In the genomic region with DNA sequence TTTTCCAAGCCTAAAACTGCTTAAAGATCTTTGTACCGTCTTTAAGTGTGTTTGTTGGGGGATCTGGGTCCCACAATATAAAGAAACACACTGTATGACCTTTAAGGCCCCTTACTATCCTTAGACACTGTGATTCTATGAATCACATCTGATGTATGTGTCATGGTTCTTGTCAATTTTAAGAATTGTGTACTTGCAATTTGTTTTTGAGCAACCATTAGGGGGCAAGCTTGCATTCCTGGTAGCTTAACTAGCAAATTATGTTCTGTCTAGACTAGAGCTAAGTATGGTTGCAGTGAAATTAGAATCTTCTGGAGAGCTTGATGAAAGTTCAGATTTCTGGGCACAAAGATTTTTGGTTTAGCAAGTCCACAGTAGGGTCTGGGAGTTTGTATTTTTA, we compare ENCODE assay signal across 8 cellular contexts.
A peak's percentile ranks its signal among the peaks of the same experiment; 100 is the strongest.
DNase-seq lines count a peak whose midpoint lies in the region; ATAC-seq and TF ChIP-seq lines count a peak whose summit lies in the region.

No MANE protein-coding gene starts in this region.

- H3K27ac ChIP-seq in liver (ENCODE audit: low read depth in 1 of 2, low read length in 2 of 2) (no peak overlapping the region), Peyer's patch (no peak overlapping the region)

- H3K4me1 ChIP-seq in liver (ENCODE audit: control insufficient read depth in 4 of 4, insufficient read depth in 4 of 4, low read length in 3 of 4) (no peaks in the 10 kb centered on the region), Peyer's patch (no peaks in the 10 kb centered on the region)

- H3K27me3 Mint-ChIP-seq in activated T-helper 1 cell treated with anti-CD3 and anti-CD28 coated beads, Interleukin-12 subunit alpha, Interleukin-12 subunit beta, Interleukin-2, Interleukin-4 antibody, amounts not matched to agents 30 ng/mL and 10 ng/mL and 1 ng/mL, durations not matched to agents 14 hours and 24 hours and 36 hours (ENCODE audit: insufficient read depth) = peaks cover 4% of the 10 kb centered on the region

- intact Hi-C loops in activated T-helper 1 cell treated with anti-CD3 and anti-CD28 coated beads, Interleukin-12 subunit alpha, Interleukin-12 subunit beta, Interleukin-2, Interleukin-4 antibody, amounts not matched to agents 30 ng/mL and 10 ng/mL and 1 ng/mL, durations not matched to agents 14 hours and 24 hours and 36 hours (cut with micrococcal nuclease) = loop anchor here (1.0 kb wide), 2 partner anchors 57 to 170 kb away; no protein-coding TSS in a partner anchor

- H3K36me3 ChIP-seq in liver (ENCODE audit: control insufficient read depth in 4 of 4, insufficient read depth in 3 of 4, low read depth in 1 of 4, low read length in 3 of 4) = peaks cover 0 to 3% (median 0%) of the 10 kb centered on the region in 4 donors
- H3K36me3 ChIP-seq in Peyer's patch = no peaks in the 10 kb centered on the region

- DNase-seq in GM03348 (ENCODE audit: low spot score) (peak; percentile 70), NAMALWA (ENCODE audit: low spot score) (peak; percentile 59), amniotic epithelial cell (ENCODE audit: low read depth) (peak; percentile 73), Peyer's patch (no peak)
- DNase-seq in activated T-helper 1 cell treated with anti-CD3 and anti-CD28 coated beads, Interleukin-12 subunit alpha, Interleukin-12 subunit beta, Interleukin-2, Interleukin-4 antibody, amounts not matched to agents 30 ng/mL and 10 ng/mL and 1 ng/mL, durations not matched to agents 14 hours and 24 hours and 36 hours (ENCODE audit: low spot score) = no peak

- no peak for TF ChIP-seq POLR2A in Peyer's patch (IDR thresholded peaks at IDR 0.05)

- 51% methylated on average over 1 of the region's 1 CpG for WGBS in liver

- H3K4me3 ChIP-seq in liver (ENCODE audit: low read depth in 1 of 3, low read length in 3 of 3) = no peak overlapping the region
- no peak overlapping the region for H3K4me3 ChIP-seq in Peyer's patch

- no peak overlapping the region for H3K9ac ChIP-seq in liver (ENCODE audit: low read depth in 1 of 2, low read length in 2 of 2)

- H3K9me3 ChIP-seq in liver (ENCODE audit: control insufficient read depth in 4 of 4, low read length in 3 of 4) = no peaks in the 10 kb centered on the region
- H3K9me3 ChIP-seq in Peyer's patch = no peaks in the 10 kb centered on the region

- H3K27ac Mint-ChIP-seq in activated T-helper 1 cell treated with anti-CD3 and anti-CD28 coated beads, Interleukin-12 subunit alpha, Interleukin-12 subunit beta, Interleukin-2, Interleukin-4 antibody, amounts not matched to agents 30 ng/mL and 10 ng/mL and 1 ng/mL, durations not matched to agents 14 hours and 24 hours and 36 hours = no peak overlapping the region

- no peak overlapping the region for H3K4me3 Mint-ChIP-seq in activated T-helper 1 cell treated with anti-CD3 and anti-CD28 coated beads, Interleukin-12 subunit alpha, Interleukin-12 subunit beta, Interleukin-2, Interleukin-4 antibody, amounts not matched to agents 30 ng/mL and 10 ng/mL and 1 ng/mL, durations not matched to agents 14 hours and 24 hours and 36 hours

- H3K36me3 Mint-ChIP-seq in activated T-helper 1 cell treated with anti-CD3 and anti-CD28 coated beads, Interleukin-12 subunit alpha, Interleukin-12 subunit beta, Interleukin-2, Interleukin-4 antibody, amounts not matched to agents 30 ng/mL and 10 ng/mL and 1 ng/mL, durations not matched to agents 14 hours and 24 hours and 36 hours (ENCODE audit: low read depth) = no peaks in the 10 kb centered on the region

- TF ChIP-seq CTCF in liver (IDR thresholded peaks at IDR 0.05; ENCODE audit: low read depth, low read length, missing input control) (peak; percentile 34), Peyer's patch (IDR thresholded peaks at IDR 0.05) (peak in 2 of 6 experiments; percentile 12 to 25)

- TF ChIP-seq RAD21 in liver (IDR thresholded peaks at IDR 0.05) = peak; percentile 72

- ATAC-seq in GM21717 (IDR thresholded peaks at IDR 0.05; ENCODE audit: unreplicated experiment) = peak; percentile 68
- no peak for ATAC-seq in GM21360 (IDR thresholded peaks at IDR 0.05; ENCODE audit: unreplicated experiment)

- H3K9me3 Mint-ChIP-seq in activated T-helper 1 cell treated with anti-CD3 and anti-CD28 coated beads, Interleukin-12 subunit alpha, Interleukin-12 subunit beta, Interleukin-2, Interleukin-4 antibody, amounts not matched to agents 30 ng/mL and 10 ng/mL and 1 ng/mL, durations not matched to agents 14 hours and 24 hours and 36 hours = no peaks in the 10 kb centered on the region

- no peaks in the 10 kb centered on the region for H3K4me1 Mint-ChIP-seq in activated T-helper 1 cell treated with anti-CD3 and anti-CD28 coated beads, Interleukin-12 subunit alpha, Interleukin-12 subunit beta, Interleukin-2, Interleukin-4 antibody, amounts not matched to agents 30 ng/mL and 10 ng/mL and 1 ng/mL, durations not matched to agents 14 hours and 24 hours and 36 hours (ENCODE audit: low read depth)

- H3K27me3 ChIP-seq in liver (ENCODE audit: control insufficient read depth in 4 of 4, insufficient read depth in 4 of 4, low read length in 3 of 4) (no peaks in the 10 kb centered on the region), Peyer's patch (no peaks in the 10 kb centered on the region)

TF ChIP-seq in liver, 16 proteins besides CTCF, POLR2A, EP300 and RAD21:
- TF ChIP-seq, protein P1, sequence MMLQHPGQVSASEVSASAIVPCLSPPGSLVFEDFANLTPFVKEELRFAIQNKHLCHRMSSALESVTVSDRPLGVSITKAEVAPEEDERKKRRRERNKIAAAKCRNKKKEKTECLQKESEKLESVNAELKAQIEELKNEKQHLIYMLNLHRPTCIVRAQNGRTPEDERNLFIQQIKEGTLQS (IDR thresholded peaks at IDR 0.05) = no peak
- TF ChIP-seq, protein P2, sequence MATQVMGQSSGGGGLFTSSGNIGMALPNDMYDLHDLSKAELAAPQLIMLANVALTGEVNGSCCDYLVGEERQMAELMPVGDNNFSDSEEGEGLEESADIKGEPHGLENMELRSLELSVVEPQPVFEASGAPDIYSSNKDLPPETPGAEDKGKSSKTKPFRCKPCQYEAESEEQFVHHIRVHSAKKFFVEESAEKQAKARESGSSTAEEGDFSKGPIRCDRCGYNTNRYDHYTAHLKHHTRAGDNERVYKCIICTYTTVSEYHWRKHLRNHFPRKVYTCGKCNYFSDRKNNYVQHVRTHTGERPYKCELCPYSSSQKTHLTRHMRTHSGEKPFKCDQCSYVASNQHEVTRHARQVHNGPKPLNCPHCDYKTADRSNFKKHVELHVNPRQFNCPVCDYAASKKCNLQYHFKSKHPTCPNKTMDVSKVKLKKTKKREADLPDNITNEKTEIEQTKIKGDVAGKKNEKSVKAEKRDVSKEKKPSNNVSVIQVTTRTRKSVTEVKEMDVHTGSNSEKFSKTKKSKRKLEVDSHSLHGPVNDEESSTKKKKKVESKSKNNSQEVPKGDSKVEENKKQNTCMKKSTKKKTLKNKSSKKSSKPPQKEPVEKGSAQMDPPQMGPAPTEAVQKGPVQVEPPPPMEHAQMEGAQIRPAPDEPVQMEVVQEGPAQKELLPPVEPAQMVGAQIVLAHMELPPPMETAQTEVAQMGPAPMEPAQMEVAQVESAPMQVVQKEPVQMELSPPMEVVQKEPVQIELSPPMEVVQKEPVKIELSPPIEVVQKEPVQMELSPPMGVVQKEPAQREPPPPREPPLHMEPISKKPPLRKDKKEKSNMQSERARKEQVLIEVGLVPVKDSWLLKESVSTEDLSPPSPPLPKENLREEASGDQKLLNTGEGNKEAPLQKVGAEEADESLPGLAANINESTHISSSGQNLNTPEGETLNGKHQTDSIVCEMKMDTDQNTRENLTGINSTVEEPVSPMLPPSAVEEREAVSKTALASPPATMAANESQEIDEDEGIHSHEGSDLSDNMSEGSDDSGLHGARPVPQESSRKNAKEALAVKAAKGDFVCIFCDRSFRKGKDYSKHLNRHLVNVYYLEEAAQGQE (IDR thresholded peaks at IDR 0.05) = no peak
- TF ChIP-seq FOXA1 (IDR thresholded peaks at IDR 0.05) = no peak
- TF ChIP-seq HNF4A (conservative IDR thresholded peaks at IDR 0.05) = no peak
- no peak for TF ChIP-seq GABPA (IDR thresholded peaks at IDR 0.05 in 1 of 2, conservative IDR thresholded peaks at IDR 0.05 in 1 of 2)
- TF ChIP-seq TAF1 (conservative IDR thresholded peaks at IDR 0.05) = no peak
- no peak for TF ChIP-seq EGR1 (IDR thresholded peaks at IDR 0.05; ENCODE audit: low read depth in 2 of 2)
- no peak for TF ChIP-seq YY1 (IDR thresholded peaks at IDR 0.05)
- no peak for TF ChIP-seq SP1 (IDR thresholded peaks at IDR 0.05)

Comparison
In these comparisons a context has a peak if more than half of its experiments do, and no peak if none do; other contexts are left out.
1. DNase-seq: peak in GM03348 (single experiment), NAMALWA (single experiment) and amniotic epithelial cell (single experiment); none in Peyer's patch (0 of 3) and activated T-helper 1 cell treated with anti-CD3 and anti-CD28 coated beads, Interleukin-12 subunit alpha, Interleukin-12 subunit beta, Interleukin-2, Interleukin-4 antibody, amounts not matched to agents 30 ng/mL and 10 ng/mL and 1 ng/mL, durations not matched to agents 14 hours and 24 hours and 36 hours (single experiment).